In genomic region chr7:54944179-54944578, GRCh38 we compare ENCODE assay signal across 18 cellular contexts.
A peak's percentile ranks its signal among the peaks of the same experiment; 100 is the strongest.
DNase-seq lines count a peak whose midpoint lies in the region; ATAC-seq and TF ChIP-seq lines count a peak whose summit lies in the region.
"Had no signal": no experiment of that assay in that cellular context is flagged by ENCODE, and none has a peak within 500 bp of the region (broad histone marks: within the 10 kb centered on the region; RNA-seq: fewer than 3 reads in every experiment).

No MANE protein-coding gene starts in this region.

- TF ChIP-seq POLR2A in esophagus squamous epithelium (IDR thresholded peaks at IDR 0.05), result no peak

- H3K9me3 ChIP-seq in esophagus squamous epithelium, result no peaks in the 10 kb centered on the region
- H3K9me3 ChIP-seq: Caco-2, heart left ventricle, suprapubic skin had no signal

- no peak overlapping the region for H3K4me3 ChIP-seq in AG09309 (ENCODE audit: control insufficient read depth, low read depth, low read length)
- H3K4me3 ChIP-seq in esophagus squamous epithelium, result no peak overlapping the region
- H3K4me3 ChIP-seq: heart left ventricle, suprapubic skin had no signal

- DNase-seq in AG09309 (ENCODE audit: low read depth), result peak; percentile 79
- DNase-seq in NCI-H2029 (lab: John Stamatoyannopoulos, UW), result peak; percentile 14
- no peak for DNase-seq in esophagus squamous epithelium (lab: John Stamatoyannopoulos, UW)
- peak; percentile 70 for DNase-seq in myocyte (ENCODE audit: low read depth)
- DNase-seq in dermis blood vessel endothelial cell, result no peak
- no peak for DNase-seq in NCI-H82 (lab: John Stamatoyannopoulos, UW)
- DNase-seq in DMS153 treated with DMSO at 0.1 percent for 48 hours (lab: John Stamatoyannopoulos, UW; ENCODE audit: unreplicated experiment), result no peak
- DNase-seq: activated naive CD4-positive, alpha-beta T cell treated with anti-CD3 and anti-CD28 coated beads for 36 hours; Caco-2; caudate nucleus; heart left ventricle; naive B cell; NCI-H1694 treated with DMSO at 0.1 percent for 48 hours; NCI-H526 treated with DMSO at 0.1 percent for 48 hours; RPMI8226; stimulated activated CD4-positive, alpha-beta T cell treated with anti-CD3 and anti-CD28 coated beads, Interleukin-1b, Interleukin-23, amount 100 ng/mL, for 48 hours had no signal

- intact Hi-C loops in esophagus squamous epithelium (cut with DNase I), result no loop called here

- 47 to 57% methylated on average over 3 of the region's 3 CpGs for WGBS in esophagus squamous epithelium, 2 donors

- H3K27ac ChIP-seq in esophagus squamous epithelium, result peak overlapping the region in 3 of 4 donors; percentile 6 to 26 (median 23)
- H3K27ac ChIP-seq: heart left ventricle, suprapubic skin had no signal

- ATAC-seq in HG02642 (IDR thresholded peaks at IDR 0.05; ENCODE audit: poor library complexity, unreplicated experiment), result no peak
- ATAC-seq: heart left ventricle had no signal

- peaks cover 0 to 31% (median 0%) of the 10 kb centered on the region in 3 donors for H3K4me1 ChIP-seq in esophagus squamous epithelium
- H3K4me1 ChIP-seq: heart left ventricle had no signal

- no peaks in the 10 kb centered on the region for H3K36me3 ChIP-seq in esophagus squamous epithelium
- H3K36me3 ChIP-seq: heart left ventricle, suprapubic skin had no signal

- no peaks in the 10 kb centered on the region for H3K27me3 ChIP-seq in esophagus squamous epithelium
- H3K27me3 ChIP-seq: suprapubic skin had no signal

- TF ChIP-seq CTCF in AG09309 (IDR thresholded peaks at IDR 0.05; ENCODE audit: control insufficient read depth, insufficient read depth, low read depth, low read length, missing control alignments), result no peak
- no peak for TF ChIP-seq CTCF in esophagus squamous epithelium (IDR thresholded peaks at IDR 0.05)

Comparison
In these comparisons a context has a peak if more than half of its experiments do, and no peak if none do; other contexts are left out.
1. DNase-seq: peak in AG09309 (single experiment), NCI-H2029 (single experiment) and myocyte (single experiment); none in esophagus squamous epithelium (single experiment), dermis blood vessel endothelial cell (single experiment), NCI-H82 (single experiment) and DMS153 treated with DMSO at 0.1 percent for 48 hours (single experiment).